31 cellular contexts compared by ENCODE assay signal in the genomic region with DNA sequence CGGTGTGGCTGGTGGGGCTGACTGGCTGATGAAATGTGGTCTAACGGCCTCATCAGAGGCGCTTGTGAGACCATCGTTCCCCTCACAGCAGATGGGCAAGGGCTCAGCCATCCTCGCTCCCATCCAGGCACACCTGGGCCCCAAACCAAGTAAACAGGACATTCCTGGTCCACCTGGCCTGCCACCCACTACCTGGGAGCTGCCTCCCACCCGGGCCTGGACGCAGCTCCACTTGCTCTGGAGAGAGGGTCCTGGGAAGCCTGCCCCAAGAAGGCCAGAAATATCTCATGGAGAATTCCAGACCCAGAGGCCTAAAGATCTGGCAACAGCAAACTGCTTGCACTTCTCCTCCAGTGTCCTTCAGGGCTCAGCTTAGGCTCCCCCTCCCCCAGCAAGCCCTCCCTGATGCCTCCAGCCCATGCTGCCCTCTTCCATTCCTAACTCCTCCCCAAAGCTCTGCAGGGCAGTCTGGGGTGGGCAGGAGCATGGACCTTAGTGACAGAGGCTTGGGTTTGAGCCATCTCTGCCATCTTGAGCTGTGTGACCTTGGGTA.
DNase-seq lines count a peak whose midpoint lies in the region; TF ChIP-seq lines count a peak whose summit lies in the region.
"Had no signal": no experiment of that assay in that cellular context is flagged by ENCODE, and none has a peak within 500 bp of the region (broad histone marks: within the 10 kb centered on the region; RNA-seq: fewer than 3 reads in every experiment).

No MANE protein-coding gene starts in this region.

- H3K27me3 Mint-ChIP-seq in activated CD4-positive, alpha-beta memory T cell treated with anti-CD3 and anti-CD28 coated beads, Interleukin-2, amount 10 ng/mL, durations not matched to agents 7 days and 5 days: peaks cover 2% of the 10 kb centered on the region
- H3K27me3 Mint-ChIP-seq in activated CD4-positive, alpha-beta memory T cell treated with anti-CD3 and anti-CD28 coated beads for 36 hours: peaks cover 4% of the 10 kb centered on the region
- H3K27me3 Mint-ChIP-seq in nephron progenitor cell (ENCODE audit: low read depth, poor library complexity): peaks cover 4% of the 10 kb centered on the region
- H3K27me3 Mint-ChIP-seq: activated CD4-positive, alpha-beta T cell treated with anti-CD3 and anti-CD28 coated beads, Interleukin-2, amount 10 ng/mL, durations not matched to agents 7 days and 5 days; activated naive CD4-positive, alpha-beta T cell treated with anti-CD3 and anti-CD28 coated beads, Interleukin-2, amount 10 ng/mL, durations not matched to agents 7 days and 5 days had no signal

- H3K4me1 Mint-ChIP-seq in activated CD4-positive, alpha-beta memory T cell treated with anti-CD3 and anti-CD28 coated beads, Interleukin-2, amount 10 ng/mL, durations not matched to agents 7 days and 5 days: no peaks in the 10 kb centered on the region
- no peaks in the 10 kb centered on the region for H3K4me1 Mint-ChIP-seq in activated CD4-positive, alpha-beta memory T cell treated with anti-CD3 and anti-CD28 coated beads for 36 hours (ENCODE audit: low read depth)
- peaks cover 82% of the 10 kb centered on the region for H3K4me1 Mint-ChIP-seq in nephron progenitor cell
- H3K4me1 Mint-ChIP-seq: activated CD4-positive, alpha-beta T cell treated with anti-CD3 and anti-CD28 coated beads, Interleukin-2, amount 10 ng/mL, durations not matched to agents 7 days and 5 days; activated naive CD4-positive, alpha-beta T cell treated with anti-CD3 and anti-CD28 coated beads, Interleukin-2, amount 10 ng/mL, durations not matched to agents 7 days and 5 days; CD14-positive monocyte; central memory CD8-positive, alpha-beta T cell had no signal

- intact Hi-C loops in activated CD4-positive, alpha-beta memory T cell treated with anti-CD3 and anti-CD28 coated beads for 36 hours (cut with micrococcal nuclease): no loop called here
- intact Hi-C loops in colonic mucosa (cut with DNase I): no loop called here
- intact Hi-C loops in vagina (cut with DNase I): no loop called here

- H3K9me3 Mint-ChIP-seq in activated CD4-positive, alpha-beta memory T cell treated with anti-CD3 and anti-CD28 coated beads, Interleukin-2, amount 10 ng/mL, durations not matched to agents 7 days and 5 days: no peaks in the 10 kb centered on the region
- H3K9me3 Mint-ChIP-seq in activated CD4-positive, alpha-beta memory T cell treated with anti-CD3 and anti-CD28 coated beads for 36 hours: no peaks in the 10 kb centered on the region
- no peaks in the 10 kb centered on the region for H3K9me3 Mint-ChIP-seq in nephron progenitor cell
- H3K9me3 Mint-ChIP-seq: activated CD4-positive, alpha-beta T cell treated with anti-CD3 and anti-CD28 coated beads, Interleukin-2, amount 10 ng/mL, durations not matched to agents 7 days and 5 days; activated naive CD4-positive, alpha-beta T cell treated with anti-CD3 and anti-CD28 coated beads, Interleukin-2, amount 10 ng/mL, durations not matched to agents 7 days and 5 days; central memory CD8-positive, alpha-beta T cell had no signal

- H3K36me3 ChIP-seq in colonic mucosa: no peaks in the 10 kb centered on the region
- no peaks in the 10 kb centered on the region for H3K36me3 ChIP-seq in vagina
- H3K36me3 ChIP-seq: adrenal gland, esophagus squamous epithelium, heart right ventricle, right lobe of liver, SJCRH30, thyroid gland had no signal

- no peak overlapping the region for H3K27ac Mint-ChIP-seq in activated CD4-positive, alpha-beta memory T cell treated with anti-CD3 and anti-CD28 coated beads, Interleukin-2, amount 10 ng/mL, durations not matched to agents 7 days and 5 days
- no peak overlapping the region for H3K27ac Mint-ChIP-seq in activated CD4-positive, alpha-beta memory T cell treated with anti-CD3 and anti-CD28 coated beads for 36 hours
- peak overlapping the region; percentile 62 for H3K27ac Mint-ChIP-seq in nephron progenitor cell
- H3K27ac Mint-ChIP-seq: activated CD4-positive, alpha-beta T cell treated with anti-CD3 and anti-CD28 coated beads, Interleukin-2, amount 10 ng/mL, durations not matched to agents 7 days and 5 days; activated naive CD4-positive, alpha-beta T cell treated with anti-CD3 and anti-CD28 coated beads, Interleukin-2, amount 10 ng/mL, durations not matched to agents 7 days and 5 days; CD14-positive monocyte had no signal

- H3K4me3 ChIP-seq in colonic mucosa (no peak overlapping the region), vagina (no peak overlapping the region)
- H3K4me3 ChIP-seq: adrenal gland, body of pancreas, esophagus squamous epithelium, heart right ventricle, mucosa of descending colon, right lobe of liver, SJCRH30, thyroid gland had no signal

- no peak overlapping the region for H3K9ac ChIP-seq in colonic mucosa (ENCODE audit: low read depth in 2 of 2, low read length in 2 of 2)

- H3K4me1 ChIP-seq in colonic mucosa: no peaks in the 10 kb centered on the region
- no peaks in the 10 kb centered on the region for H3K4me1 ChIP-seq in vagina
- H3K4me1 ChIP-seq: adrenal gland, body of pancreas, Caco-2, esophagus squamous epithelium, right lobe of liver, thyroid gland had no signal

- TF ChIP-seq POLR2A in vagina (IDR thresholded peaks at IDR 0.05): no peak

- no peaks in the 10 kb centered on the region for H3K27me3 ChIP-seq in colonic mucosa
- H3K27me3 ChIP-seq in vagina: no peaks in the 10 kb centered on the region
- H3K27me3 ChIP-seq: adrenal gland, body of pancreas, right lobe of liver, SJCRH30, thyroid gland had no signal

- DNase-seq in activated CD4-positive, alpha-beta memory T cell treated with anti-CD3 and anti-CD28 coated beads, Interleukin-2, amount 10 ng/mL, durations not matched to agents 7 days and 5 days: peak; percentile 8
- no peak for DNase-seq in activated CD4-positive, alpha-beta memory T cell treated with anti-CD3 and anti-CD28 coated beads for 36 hours
- DNase-seq in colonic mucosa (peak; percentile 4), nephron progenitor cell (no peak), vagina (ENCODE audit: extremely low spot score in 2 of 2) (peak; percentile 62 to 72), T-helper 2 cell (no peak), NCI-H1694 treated with DMSO at 0.1 percent for 48 hours (lab: John Stamatoyannopoulos, UW) (no peak), NCI-H2029 (lab: John Stamatoyannopoulos, UW) (no peak)
- DNase-seq: activated CD4-positive, alpha-beta T cell treated with anti-CD3 and anti-CD28 coated beads, Interleukin-2, amount 10 ng/mL, durations not matched to agents 7 days and 5 days; activated naive CD4-positive, alpha-beta T cell treated with anti-CD3 and anti-CD28 coated beads, Interleukin-2, amount 10 ng/mL, durations not matched to agents 7 days and 5 days; body of pancreas; Caco-2; esophagus squamous epithelium; kidney glomerular epithelial cell; mucosa of descending colon; NCI-H2171; NCI-H510A; RPMI8226; stimulated activated CD4-positive, alpha-beta T cell treated with anti-CD3 and anti-CD28 coated beads, Interleukin-12 subunit alpha, Interleukin-12 subunit beta, amount 100 ng/mL, for 4 hours; stimulated activated CD4-positive, alpha-beta T cell treated with anti-CD3 and anti-CD28 coated beads, Interleukin-4, amount 100 ng/mL, for 1 hour; SW 1271; T1000; thyroid gland had no signal

- H3K36me3 Mint-ChIP-seq in activated CD4-positive, alpha-beta memory T cell treated with anti-CD3 and anti-CD28 coated beads, Interleukin-2, amount 10 ng/mL, durations not matched to agents 7 days and 5 days (ENCODE audit: low read depth): no peaks in the 10 kb centered on the region
- no peaks in the 10 kb centered on the region for H3K36me3 Mint-ChIP-seq in activated CD4-positive, alpha-beta memory T cell treated with anti-CD3 and anti-CD28 coated beads for 36 hours
- H3K36me3 Mint-ChIP-seq in nephron progenitor cell (ENCODE audit: low read depth): no peaks in the 10 kb centered on the region
- H3K36me3 Mint-ChIP-seq: activated naive CD4-positive, alpha-beta T cell treated with anti-CD3 and anti-CD28 coated beads, Interleukin-2, amount 10 ng/mL, durations not matched to agents 7 days and 5 days; CD14-positive monocyte had no signal

- CTCF ChIA-PET in activated CD4-positive, alpha-beta memory T cell treated with anti-CD3 and anti-CD28 coated beads, Interleukin-2, amount 10 ng/mL, durations not matched to agents 7 days and 5 days (lab: Charles Lee): no interaction called here
- CTCF ChIA-PET in activated CD4-positive, alpha-beta memory T cell treated with anti-CD3 and anti-CD28 coated beads for 36 hours (lab: Charles Lee): no interaction called here

- H3K4me3 Mint-ChIP-seq in activated CD4-positive, alpha-beta memory T cell treated with anti-CD3 and anti-CD28 coated beads, Interleukin-2, amount 10 ng/mL, durations not matched to agents 7 days and 5 days: no peak overlapping the region
- H3K4me3 Mint-ChIP-seq in activated CD4-positive, alpha-beta memory T cell treated with anti-CD3 and anti-CD28 coated beads for 36 hours: no peak overlapping the region
- no peak overlapping the region for H3K4me3 Mint-ChIP-seq in nephron progenitor cell
- H3K4me3 Mint-ChIP-seq: activated CD4-positive, alpha-beta T cell treated with anti-CD3 and anti-CD28 coated beads, Interleukin-2, amount 10 ng/mL, durations not matched to agents 7 days and 5 days; activated naive CD4-positive, alpha-beta T cell treated with anti-CD3 and anti-CD28 coated beads, Interleukin-2, amount 10 ng/mL, durations not matched to agents 7 days and 5 days; CD14-positive monocyte; central memory CD8-positive, alpha-beta T cell had no signal

- H3K27ac ChIP-seq in colonic mucosa (no peak overlapping the region), vagina (no peak overlapping the region)
- H3K27ac ChIP-seq: 22Rv1, adrenal gland, body of pancreas, esophagus squamous epithelium, foreskin keratinocyte, heart right ventricle, right lobe of liver, SJCRH30, thyroid gland had no signal

- TF ChIP-seq CTCF in colonic mucosa (IDR thresholded peaks at IDR 0.05): no peak
- TF ChIP-seq CTCF in nephron progenitor cell (IDR thresholded peaks at IDR 0.05): no peak
- no peak for TF ChIP-seq CTCF in vagina (IDR thresholded peaks at IDR 0.05)

- POLR2A ChIA-PET in activated CD4-positive, alpha-beta memory T cell treated with anti-CD3 and anti-CD28 coated beads, Interleukin-2, amount 10 ng/mL, durations not matched to agents 7 days and 5 days (lab: Charles Lee): no interaction called here
- POLR2A ChIA-PET in activated CD4-positive, alpha-beta memory T cell treated with anti-CD3 and anti-CD28 coated beads for 36 hours (lab: Charles Lee): no interaction called here

- H3K9me3 ChIP-seq in colonic mucosa (no peaks in the 10 kb centered on the region), vagina (no peaks in the 10 kb centered on the region)
- H3K9me3 ChIP-seq: adrenal gland, body of pancreas, Caco-2, esophagus squamous epithelium, heart right ventricle, mucosa of descending colon, right lobe of liver, SJCRH30, thyroid gland had no signal

Comparison
In these comparisons a context has a peak if more than half of its experiments do, and no peak if none do; other contexts are left out.
1. DNase-seq: peak in activated CD4-positive, alpha-beta memory T cell treated with anti-CD3 and anti-CD28 coated beads, Interleukin-2, amount 10 ng/mL, durations not matched to agents 7 days and 5 days (single experiment), colonic mucosa (single experiment) and vagina (2 of 2); none in activated CD4-positive, alpha-beta memory T cell treated with anti-CD3 and anti-CD28 coated beads for 36 hours (single experiment), nephron progenitor cell (single experiment), T-helper 2 cell (0 of 5), NCI-H1694 treated with DMSO at 0.1 percent for 48 hours (single experiment) and NCI-H2029 (single experiment).